In genomic region chr7:151008511-151009323, GRCh38 we compare ENCODE assay signal across 6 cellular contexts. TPM values are rescaled to one million over a fixed set of nuclear protein-coding genes. Genes with fewer than 3 reads are reported as not detected.
DNase-seq lines count a peak whose midpoint lies in the region; TF ChIP-seq lines count a peak whose summit lies in the region.

No MANE protein-coding gene starts in this region.

- TF ChIP-seq CTCF in AG09319 (IDR thresholded peaks at IDR 0.05; ENCODE audit: low read depth, low read length) (peak; percentile 63), HFFc6 (IDR thresholded peaks at IDR 0.05) (peak; percentile 84), fibroblast of mammary gland (conservative IDR thresholded peaks at IDR 0.05; ENCODE audit: control insufficient read depth, insufficient read depth, low read depth, low read length) (peak; percentile 72)

- peak overlapping the region; percentile 42 for H3K4me3 ChIP-seq in fibroblast of mammary gland (ENCODE audit: control insufficient read depth, low read depth, low read length)

- H3K4me3 Mint-ChIP-seq in HFFc6, result no peak overlapping the region; the same call in 1 of the 2 replicates

- H3K36me3 Mint-ChIP-seq in HFFc6 (ENCODE audit: low read depth), result no peaks in the 10 kb centered on the region

- no peak overlapping the region for H3K27ac Mint-ChIP-seq in HFFc6

- peaks cover 24% of the 10 kb centered on the region for H3K4me1 Mint-ChIP-seq in HFFc6 (ENCODE audit: low read depth)

- peaks cover 12% of the 10 kb centered on the region for H3K27me3 Mint-ChIP-seq in HFFc6 (ENCODE audit: insufficient read depth)

- DNase-seq in AG09319 (ENCODE audit: extremely low read depth, low read depth) (no peak), HFFc6 (no peak), fibroblast of mammary gland (ENCODE audit: low read depth) (peak; percentile 74), Ammon's horn (ENCODE audit: low spot score) (no peak)
- peak; percentile 63 to 72 (median 66) for DNase-seq in activated CD4-positive, CD25-positive, alpha-beta regulatory T cell (lab: John Stamatoyannopoulos, UW)
- peak; percentile 70 to 85 for DNase-seq in stimulated activated CD4-positive, alpha-beta T cell treated with anti-CD3 and anti-CD28 coated beads, Interleukin-15, amount 100 ng/mL, for 48 hours (ENCODE audit: low read depth in 2 of 2)

- no peaks in the 10 kb centered on the region for H3K9me3 Mint-ChIP-seq in HFFc6

RNA-seq across cellular contexts. Expression of gene ATG9B, which starts 15.6 kb away (rescaled TPM):
- total RNA-seq in HFFc6 (2021; fragmentation: NEBNext Ultra II Directional; extraction: Animal tissue kit (Norgen Biotek cat#: 25700)), result under 1 TPM; 0.11 to 0.94 (median 0.18) TPM

RNA-seq across cellular contexts. Expression of gene NOS3, which starts 17.9 kb away (rescaled TPM):
- 1 to 10 TPM in 4 of 6 experiments, under 1 TPM in 2; 0.55 to 3.0 (median 2.0) TPM for total RNA-seq in HFFc6 (2021; fragmentation: NEBNext Ultra II Directional; extraction: Animal tissue kit (Norgen Biotek cat#: 25700))

RNA-seq across cellular contexts. Expression of gene ABCB8, which starts 19.5 kb away (rescaled TPM):
- 10 to 100 TPM; 31.9 to 36.3 (median 33.2) TPM for total RNA-seq in HFFc6 (2021; fragmentation: NEBNext Ultra II Directional; extraction: Animal tissue kit (Norgen Biotek cat#: 25700))

RNA-seq across cellular contexts. Expression of gene KCNH2, which starts 30.6 kb away (rescaled TPM):
- not detected for total RNA-seq in HFFc6 (2021; fragmentation: NEBNext Ultra II Directional; extraction: Animal tissue kit (Norgen Biotek cat#: 25700))

RNA-seq across cellular contexts. Expression of gene ASIC3, which starts 39.6 kb away (rescaled TPM):
- total RNA-seq in HFFc6 (2021; fragmentation: NEBNext Ultra II Directional; extraction: Animal tissue kit (Norgen Biotek cat#: 25700)), result under 1 TPM; 0.09 to 0.76 (median 0.31) TPM

Comparison
In these comparisons a context has a peak if more than half of its experiments do, and no peak if none do; other contexts are left out.
1. DNase-seq: peak in activated CD4-positive, CD25-positive, alpha-beta regulatory T cell (4 of 4), fibroblast of mammary gland (single experiment) and stimulated activated CD4-positive, alpha-beta T cell treated with anti-CD3 and anti-CD28 coated beads, Interleukin-15, amount 100 ng/mL, for 48 hours (2 of 2); none in AG09319 (single experiment), HFFc6 (single experiment) and Ammon's horn (single experiment).
2. Peak in every context shown above with its lines, with median percentiles within 50 percentile points of each other: CTCF ChIP-seq.